Comparison of ENCODE assay signal across 1 cellular context in the genomic region with DNA sequence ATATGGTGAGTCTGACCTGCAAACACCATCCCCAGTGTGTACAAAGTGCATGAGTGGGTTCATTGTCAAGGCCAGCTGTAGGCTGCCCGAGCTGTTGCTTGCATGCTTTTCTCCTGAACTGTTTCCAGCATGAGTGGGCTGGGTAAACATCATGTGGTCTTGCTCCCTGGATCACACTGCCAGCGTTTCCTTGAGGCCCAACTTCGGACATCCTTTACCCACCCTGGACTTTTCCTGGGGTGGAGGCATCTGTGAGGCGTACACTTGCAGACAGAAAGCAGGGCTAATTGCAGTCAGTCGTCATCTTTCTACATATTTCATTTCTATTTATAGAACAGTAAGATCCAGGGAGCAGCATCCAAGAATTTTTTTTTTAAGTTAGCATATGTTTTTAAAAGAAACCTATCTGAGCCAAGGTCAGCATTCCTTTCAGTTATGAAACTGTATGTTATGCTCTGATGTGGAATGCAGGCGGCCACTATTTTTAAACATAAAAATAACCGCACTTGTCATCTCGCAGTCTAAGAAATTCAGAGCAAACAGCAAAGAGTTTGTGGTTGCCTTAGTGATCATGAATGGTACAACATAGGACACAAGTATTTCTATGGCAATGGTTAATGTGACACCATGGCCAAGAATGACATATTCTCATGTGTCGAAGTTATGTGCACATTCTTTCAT.
A peak's percentile ranks its signal among the peaks of the same experiment; 100 is the strongest.
TF ChIP-seq lines count a peak whose summit lies in the region.

No MANE protein-coding gene starts in this region.

TF ChIP-seq in SK-N-SH, 30 proteins besides CTCF, POLR2A, EP300 and RAD21 (continued from another document):
- TF ChIP-seq, protein P1, sequence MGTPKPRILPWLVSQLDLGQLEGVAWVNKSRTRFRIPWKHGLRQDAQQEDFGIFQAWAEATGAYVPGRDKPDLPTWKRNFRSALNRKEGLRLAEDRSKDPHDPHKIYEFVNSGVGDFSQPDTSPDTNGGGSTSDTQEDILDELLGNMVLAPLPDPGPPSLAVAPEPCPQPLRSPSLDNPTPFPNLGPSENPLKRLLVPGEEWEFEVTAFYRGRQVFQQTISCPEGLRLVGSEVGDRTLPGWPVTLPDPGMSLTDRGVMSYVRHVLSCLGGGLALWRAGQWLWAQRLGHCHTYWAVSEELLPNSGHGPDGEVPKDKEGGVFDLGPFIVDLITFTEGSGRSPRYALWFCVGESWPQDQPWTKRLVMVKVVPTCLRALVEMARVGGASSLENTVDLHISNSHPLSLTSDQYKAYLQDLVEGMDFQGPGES (IDR thresholded peaks at IDR 0.05; ENCODE audit: low read depth, low read length): no peak
- TF ChIP-seq, protein P2, sequence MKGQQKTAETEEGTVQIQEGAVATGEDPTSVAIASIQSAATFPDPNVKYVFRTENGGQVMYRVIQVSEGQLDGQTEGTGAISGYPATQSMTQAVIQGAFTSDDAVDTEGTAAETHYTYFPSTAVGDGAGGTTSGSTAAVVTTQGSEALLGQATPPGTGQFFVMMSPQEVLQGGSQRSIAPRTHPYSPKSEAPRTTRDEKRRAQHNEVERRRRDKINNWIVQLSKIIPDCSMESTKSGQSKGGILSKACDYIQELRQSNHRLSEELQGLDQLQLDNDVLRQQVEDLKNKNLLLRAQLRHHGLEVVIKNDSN (IDR thresholded peaks at IDR 0.05; ENCODE audit: borderline replicate concordance, low read depth): 0 out of 2 replicates have a peak, but pooled peaks have one; percentile 32
- TF ChIP-seq SMC3 (IDR thresholded peaks at IDR 0.05; ENCODE audit: low read depth, low read length): no peak
- TF ChIP-seq, protein P3, sequence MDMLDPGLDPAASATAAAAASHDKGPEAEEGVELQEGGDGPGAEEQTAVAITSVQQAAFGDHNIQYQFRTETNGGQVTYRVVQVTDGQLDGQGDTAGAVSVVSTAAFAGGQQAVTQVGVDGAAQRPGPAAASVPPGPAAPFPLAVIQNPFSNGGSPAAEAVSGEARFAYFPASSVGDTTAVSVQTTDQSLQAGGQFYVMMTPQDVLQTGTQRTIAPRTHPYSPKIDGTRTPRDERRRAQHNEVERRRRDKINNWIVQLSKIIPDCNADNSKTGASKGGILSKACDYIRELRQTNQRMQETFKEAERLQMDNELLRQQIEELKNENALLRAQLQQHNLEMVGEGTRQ (IDR thresholded peaks at IDR 0.05; ENCODE audit: borderline replicate concordance, low read depth, low read length): no peak
- TF ChIP-seq EZH2phosphoT487 (IDR thresholded peaks at IDR 0.05; ENCODE audit: borderline replicate concordance, low read depth): no peak
- no peak for TF ChIP-seq MXI1 (IDR thresholded peaks at IDR 0.05; ENCODE audit: low read depth, low read length)
- 0 out of 2 replicates have a peak, but pooled peaks have one; percentile 4 for TF ChIP-seq FOSL2 (IDR thresholded peaks at IDR 0.05; ENCODE audit: borderline replicate concordance, low read depth)
- peak; percentile 72 for TF ChIP-seq TCF12 (IDR thresholded peaks at IDR 0.05)
- TF ChIP-seq, protein P4, sequence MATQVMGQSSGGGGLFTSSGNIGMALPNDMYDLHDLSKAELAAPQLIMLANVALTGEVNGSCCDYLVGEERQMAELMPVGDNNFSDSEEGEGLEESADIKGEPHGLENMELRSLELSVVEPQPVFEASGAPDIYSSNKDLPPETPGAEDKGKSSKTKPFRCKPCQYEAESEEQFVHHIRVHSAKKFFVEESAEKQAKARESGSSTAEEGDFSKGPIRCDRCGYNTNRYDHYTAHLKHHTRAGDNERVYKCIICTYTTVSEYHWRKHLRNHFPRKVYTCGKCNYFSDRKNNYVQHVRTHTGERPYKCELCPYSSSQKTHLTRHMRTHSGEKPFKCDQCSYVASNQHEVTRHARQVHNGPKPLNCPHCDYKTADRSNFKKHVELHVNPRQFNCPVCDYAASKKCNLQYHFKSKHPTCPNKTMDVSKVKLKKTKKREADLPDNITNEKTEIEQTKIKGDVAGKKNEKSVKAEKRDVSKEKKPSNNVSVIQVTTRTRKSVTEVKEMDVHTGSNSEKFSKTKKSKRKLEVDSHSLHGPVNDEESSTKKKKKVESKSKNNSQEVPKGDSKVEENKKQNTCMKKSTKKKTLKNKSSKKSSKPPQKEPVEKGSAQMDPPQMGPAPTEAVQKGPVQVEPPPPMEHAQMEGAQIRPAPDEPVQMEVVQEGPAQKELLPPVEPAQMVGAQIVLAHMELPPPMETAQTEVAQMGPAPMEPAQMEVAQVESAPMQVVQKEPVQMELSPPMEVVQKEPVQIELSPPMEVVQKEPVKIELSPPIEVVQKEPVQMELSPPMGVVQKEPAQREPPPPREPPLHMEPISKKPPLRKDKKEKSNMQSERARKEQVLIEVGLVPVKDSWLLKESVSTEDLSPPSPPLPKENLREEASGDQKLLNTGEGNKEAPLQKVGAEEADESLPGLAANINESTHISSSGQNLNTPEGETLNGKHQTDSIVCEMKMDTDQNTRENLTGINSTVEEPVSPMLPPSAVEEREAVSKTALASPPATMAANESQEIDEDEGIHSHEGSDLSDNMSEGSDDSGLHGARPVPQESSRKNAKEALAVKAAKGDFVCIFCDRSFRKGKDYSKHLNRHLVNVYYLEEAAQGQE (IDR thresholded peaks at IDR 0.05; ENCODE audit: low read depth, low read length): no peak
- TF ChIP-seq, protein P5, sequence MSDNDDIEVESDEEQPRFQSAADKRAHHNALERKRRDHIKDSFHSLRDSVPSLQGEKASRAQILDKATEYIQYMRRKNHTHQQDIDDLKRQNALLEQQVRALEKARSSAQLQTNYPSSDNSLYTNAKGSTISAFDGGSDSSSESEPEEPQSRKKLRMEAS (IDR thresholded peaks at IDR 0.05; ENCODE audit: low read depth): peak; percentile 74
- TF ChIP-seq SIN3A (IDR thresholded peaks at IDR 0.05; ENCODE audit: borderline replicate concordance, low read depth, low read length): no peak
- TF ChIP-seq GABPA (IDR thresholded peaks at IDR 0.05; ENCODE audit: low read depth): no peak
- peak; percentile 59; the same call in 1 of the 2 replicates for TF ChIP-seq NFIC (IDR thresholded peaks at IDR 0.05; ENCODE audit: borderline replicate concordance)
